Comparison of ENCODE assay signal across 8 cellular contexts in the genomic region with DNA sequence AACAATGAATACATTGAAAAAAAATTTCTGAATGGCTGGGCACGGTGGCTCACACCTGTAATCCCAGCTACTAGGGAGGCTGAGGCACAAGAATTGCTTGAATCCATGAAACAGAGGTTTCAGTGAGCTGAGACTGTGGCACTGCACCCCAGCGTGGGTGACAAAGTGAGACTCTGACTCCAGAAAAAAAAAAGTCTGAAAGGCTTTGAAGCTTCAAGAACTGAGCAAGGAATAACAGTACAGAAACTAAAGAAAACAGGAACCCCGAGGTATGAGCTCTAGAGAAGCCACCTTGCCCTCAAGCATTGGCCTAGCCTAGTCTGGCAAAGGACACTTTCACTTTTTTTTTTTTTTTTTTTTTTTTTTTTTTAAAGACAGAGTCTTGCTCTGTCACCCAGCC. TPM values are rescaled to one million over a fixed set of nuclear protein-coding genes. Genes with fewer than 3 reads are reported as not detected.
DNase-seq lines count a peak whose midpoint lies in the region; ATAC-seq and TF ChIP-seq lines count a peak whose summit lies in the region.

No MANE protein-coding gene starts in this region.

- H3K4me3 ChIP-seq in cardiac muscle cell (no peak overlapping the region), right cardiac atrium (ENCODE audit: low read length) (no peak overlapping the region), transverse colon (no peak overlapping the region)

- intact Hi-C loops in right cardiac atrium (cut with DNase I), result no loop called here
- intact Hi-C loops in transverse colon (cut with DNase I; ENCODE audit: low total_unique reads), result no loop called here

- H3K27me3 Mint-ChIP-seq in IgD-negative memory B cell (no peaks in the 10 kb centered on the region), chondrocyte (ENCODE audit: low read depth) (no peaks in the 10 kb centered on the region), type B pancreatic cell (peaks cover 3% of the 10 kb centered on the region)

- TF ChIP-seq EP300 in transverse colon (IDR thresholded peaks at IDR 0.05; ENCODE audit: low read depth), result no peak

- H3K36me3 ChIP-seq in cardiac muscle cell (no peaks in the 10 kb centered on the region), transverse colon (peaks cover 0 to 4% (median 0%) of the 10 kb centered on the region in 4 donors)

- H3K4me1 Mint-ChIP-seq in IgD-negative memory B cell, result peaks cover 15 to 21% (median 16%) of the 10 kb centered on the region in 3 donors
- peaks cover 69% of the 10 kb centered on the region for H3K4me1 Mint-ChIP-seq in chondrocyte (ENCODE audit: low read depth)
- H3K4me1 Mint-ChIP-seq in type B pancreatic cell (ENCODE audit: unreplicated experiment), result peaks cover 60% of the 10 kb centered on the region

- no peak for TF ChIP-seq POLR2A in transverse colon (IDR thresholded peaks at IDR 0.05)

- H3K36me3 Mint-ChIP-seq in IgD-negative memory B cell (peaks cover 9% of the 10 kb centered on the region), chondrocyte (ENCODE audit: low read depth) (peaks cover 8% of the 10 kb centered on the region), type B pancreatic cell (peaks cover 13% of the 10 kb centered on the region)

- H3K27ac ChIP-seq in cardiac muscle cell, result peak overlapping the region; percentile 76
- H3K27ac ChIP-seq in right cardiac atrium (ENCODE audit: low read length), result no peak overlapping the region
- H3K27ac ChIP-seq in transverse colon, result no peak overlapping the region

- no peak for TF ChIP-seq CTCF in cardiac muscle cell (IDR thresholded peaks at IDR 0.05; ENCODE audit: low read depth, low read length)
- no peak for TF ChIP-seq CTCF in chondrocyte (IDR thresholded peaks at IDR 0.05)
- no peak for TF ChIP-seq CTCF in type B pancreatic cell (conservative IDR thresholded peaks at IDR 0.05)
- no peak for TF ChIP-seq CTCF in transverse colon (IDR thresholded peaks at IDR 0.05)

- DNase-seq in cardiac muscle cell (ENCODE audit: low read depth in 1 of 2, low spot score in 1 of 2) (no peak), right cardiac atrium (no peak), chondrocyte (ENCODE audit: low spot score) (no peak), type B pancreatic cell (ENCODE audit: extremely low spot score, unreplicated experiment) (no peak), transverse colon (no peak), NCI-H446 (lab: John Stamatoyannopoulos, UW) (no peak)

- H3K4me1 ChIP-seq in cardiac muscle cell (ENCODE audit: low read depth), result peaks cover 28% of the 10 kb centered on the region
- H3K4me1 ChIP-seq in right cardiac atrium (ENCODE audit: control insufficient read depth, insufficient read depth, low read length), result peaks cover 32% of the 10 kb centered on the region
- H3K4me1 ChIP-seq in transverse colon, result peaks cover 26 to 48% (median 35%) of the 10 kb centered on the region in 4 donors

- WGBS in right cardiac atrium, result 80% methylated on average over 3 of the region's 3 CpGs
- WGBS in transverse colon (ENCODE audit: low coverage in 1 of 2), 2 donors, result 66 to 67% methylated on average over 2 to 3 of the region's 3 CpGs

- H3K27ac Mint-ChIP-seq in IgD-negative memory B cell (peak overlapping the region; percentile 15 to 68 (median 29)), chondrocyte (ENCODE audit: unreplicated experiment) (peak overlapping the region; percentile 94), type B pancreatic cell (peak overlapping the region; percentile 35)

- H3K9me3 ChIP-seq in cardiac muscle cell (ENCODE audit: low read depth) (no peaks in the 10 kb centered on the region), right cardiac atrium (ENCODE audit: control insufficient read depth, low read length) (no peaks in the 10 kb centered on the region), transverse colon (no peaks in the 10 kb centered on the region)

- no peak for ATAC-seq in right cardiac atrium
- no peak for ATAC-seq in GM18867 (IDR thresholded peaks at IDR 0.05; ENCODE audit: unreplicated experiment)

- in situ Hi-C loops in transverse colon (cut with MboI; ENCODE audit: low pct_ligation_motif_present in 1 of 4, low pct_unique_long_range_greater_than_20kb in 1 of 4, low sequenced_read_pairs in 3 of 4), result no loop called here

- H3K4me3 Mint-ChIP-seq in IgD-negative memory B cell, result peak overlapping the region in 2 of 4 donors; percentile 14 to 79
- H3K4me3 Mint-ChIP-seq in chondrocyte (ENCODE audit: unreplicated experiment), result no peak overlapping the region
- H3K4me3 Mint-ChIP-seq in type B pancreatic cell, result no peak overlapping the region

- H3K27me3 ChIP-seq in cardiac muscle cell (no peaks in the 10 kb centered on the region), right cardiac atrium (ENCODE audit: control insufficient read depth, insufficient read depth) (no peaks in the 10 kb centered on the region), transverse colon (no peaks in the 10 kb centered on the region)

- H3K9me3 Mint-ChIP-seq in IgD-negative memory B cell, result peaks cover 0 to 3% (median 0%) of the 10 kb centered on the region in 3 donors
- H3K9me3 Mint-ChIP-seq in chondrocyte (ENCODE audit: low read depth), result peaks cover 3% of the 10 kb centered on the region
- peaks cover 5% of the 10 kb centered on the region for H3K9me3 Mint-ChIP-seq in type B pancreatic cell

RNA-seq across cellular contexts. Expression of a gene that starts 45.0 kb away (rescaled TPM):
- total RNA-seq in cardiac muscle cell (17.5 and 23.5 TPM in 2 replicates), right cardiac atrium (10 to 100 TPM; 42.6 to 56.8 (median 46.6) TPM), chondrocyte (45.3 to 119 TPM (median 47.3 TPM) in 3 replicates), type B pancreatic cell (ENCODE audit: low replicate concordance) (20.4 and 23.3 TPM in 2 replicates), transverse colon (100 to 1,000 TPM in 1 of 4 donors, 10 to 100 TPM in 3; 12.3 to 137 (median 30.3) TPM)
- polyA plus RNA-seq in cardiac muscle cell (17.9 and 18.7 TPM in 2 replicates), right cardiac atrium (21.4 TPM), IgD-negative memory B cell (2.8 TPM)

Comparison
In these comparisons a context has a peak if more than half of its experiments do, and no peak if none do; other contexts are left out.
1. H3K27ac Mint-ChIP-seq: peak in every context shown above with its lines; median percentile 94 in chondrocyte; 35 in type B pancreatic cell; 29 in IgD-negative memory B cell.